Comparison of ENCODE assay signal across 32 cellular contexts in the genomic region with DNA sequence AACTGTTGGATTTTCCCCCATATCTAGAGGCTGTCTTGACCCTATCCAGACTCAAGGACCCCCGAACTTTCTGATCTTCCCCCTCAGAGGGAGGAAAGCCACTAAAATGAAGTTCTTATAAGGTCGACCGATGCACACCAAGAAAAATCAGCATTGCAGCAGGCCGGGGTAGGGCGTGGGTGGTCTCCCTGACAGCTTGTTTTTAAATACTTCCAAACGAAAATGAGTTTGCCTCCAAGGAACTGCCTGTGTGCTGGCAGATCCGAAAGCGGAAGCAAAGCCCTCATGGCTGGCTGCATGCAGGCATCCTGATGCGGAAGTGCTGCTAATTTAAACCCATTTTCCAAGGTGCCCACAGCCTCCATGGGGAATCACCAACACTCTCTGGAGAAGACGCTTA.
"Had no signal": no experiment of that assay in that cellular context is flagged by ENCODE, and none has a peak within 500 bp of the region (broad histone marks: within the 10 kb centered on the region; RNA-seq: fewer than 3 reads in every experiment).

No MANE protein-coding gene starts in this region.

- H3K27me3 Mint-ChIP-seq: activated CD4-positive, alpha-beta T cell treated with anti-CD3 and anti-CD28 coated beads, Interleukin-2, amount 10 ng/mL, durations not matched to agents 24 days and 14 days; activated CD8-positive, alpha-beta memory T cell treated with anti-CD3 and anti-CD28 coated beads, Interleukin-2, amount 10 ng/mL, durations not matched to agents 7 days and 5 days; activated naive CD4-positive, alpha-beta T cell treated with anti-CD3 and anti-CD28 coated beads, Interleukin-2, amount 10 ng/mL, durations not matched to agents 7 days and 5 days; dendritic cell treated with granulocyte-macrophage colony-stimulating factor and Interleukin-4, amounts not matched to agents 40 ng/mL and 50 ng/mL, for 4 days had no signal

- H3K36me3 Mint-ChIP-seq: activated CD4-positive, alpha-beta memory T cell treated with anti-CD3 and anti-CD28 coated beads for 36 hours; activated CD8-positive, alpha-beta memory T cell treated with anti-CD3 and anti-CD28 coated beads, Interleukin-2, amount 10 ng/mL, durations not matched to agents 7 days and 5 days; activated naive CD4-positive, alpha-beta T cell treated with anti-CD3 and anti-CD28 coated beads, Interleukin-2, amount 10 ng/mL, durations not matched to agents 7 days and 5 days; activated naive CD8-positive, alpha-beta T cell had no signal

- H3K4me1 ChIP-seq: esophagus muscularis mucosa, foreskin keratinocyte, gastrocnemius medialis, heart right ventricle had no signal

- H3K9me3 ChIP-seq: esophagus muscularis mucosa, gastrocnemius medialis, heart right ventricle had no signal

- H3K27ac Mint-ChIP-seq: activated CD4-positive, alpha-beta memory T cell treated with anti-CD3 and anti-CD28 coated beads for 36 hours; activated CD4-positive, alpha-beta T cell treated with anti-CD3 and anti-CD28 coated beads for 36 hours; activated CD4-positive, alpha-beta T cell treated with anti-CD3 and anti-CD28 coated beads, Interleukin-2, amount 10 ng/mL, durations not matched to agents 24 days and 14 days; activated CD8-positive, alpha-beta memory T cell treated with anti-CD3 and anti-CD28 coated beads, Interleukin-2, amount 10 ng/mL, durations not matched to agents 7 days and 5 days; activated CD8-positive, alpha-beta T cell treated with anti-CD3 and anti-CD28 coated beads, Interleukin-2, amount 10 ng/mL, durations not matched to agents 7 days and 5 days; activated naive CD4-positive, alpha-beta T cell treated with anti-CD3 and anti-CD28 coated beads, Interleukin-2, amount 10 ng/mL, durations not matched to agents 7 days and 5 days; activated naive CD8-positive, alpha-beta T cell; activated T-helper 1 cell treated with anti-CD3 and anti-CD28 coated beads, Interleukin-12 subunit alpha, Interleukin-12 subunit beta, Interleukin-2, Interleukin-4 antibody, amounts not matched to agents 30 ng/mL and 10 ng/mL and 1 ng/mL, durations not matched to agents 14 hours and 24 hours and 36 hours; activated T-helper 2 cell treated with anti-CD3 and anti-CD28 coated beads, Interferon-gamma antibody, Interleukin-2, Interleukin-4, amounts not matched to agents 10 μg/mL and 5 μg/mL and 100 μg/mL, durations not matched to agents 14 hours and 24 hours and 36 hours; dendritic cell treated with granulocyte-macrophage colony-stimulating factor and Interleukin-4, amounts not matched to agents 40 ng/mL and 50 ng/mL, for 4 days; effector memory CD8-positive, alpha-beta T cell; T-helper 17 cell; T-helper 2 cell treated with Interferon-gamma antibody and Interleukin-4, amounts not matched to agents 5 μg/mL and 100 μg/mL, for 36 hours had no signal

- H3K36me3 ChIP-seq: brain microvascular endothelial cell, esophagus muscularis mucosa, gastrocnemius medialis, heart right ventricle had no signal

- ATAC-seq: activated CD4-positive, alpha-beta T cell treated with anti-CD3 and anti-CD28 coated beads for 36 hours; activated CD8-positive, alpha-beta memory T cell treated with anti-CD3 and anti-CD28 coated beads, Interleukin-2, amount 10 ng/mL, durations not matched to agents 7 days and 5 days; activated CD8-positive, alpha-beta T cell treated with anti-CD3 and anti-CD28 coated beads, Interleukin-2, amount 10 ng/mL, durations not matched to agents 7 days and 5 days; effector memory CD8-positive, alpha-beta T cell; foreskin keratinocyte; gastrocnemius medialis; heart right ventricle; T-helper 17 cell had no signal

- H3K4me3 Mint-ChIP-seq: activated CD4-positive, alpha-beta memory T cell treated with anti-CD3 and anti-CD28 coated beads for 36 hours; activated CD4-positive, alpha-beta T cell treated with anti-CD3 and anti-CD28 coated beads for 36 hours; activated CD4-positive, alpha-beta T cell treated with anti-CD3 and anti-CD28 coated beads, Interleukin-2, amount 10 ng/mL, durations not matched to agents 24 days and 14 days; activated CD8-positive, alpha-beta memory T cell treated with anti-CD3 and anti-CD28 coated beads, Interleukin-2, amount 10 ng/mL, durations not matched to agents 7 days and 5 days; activated CD8-positive, alpha-beta T cell treated with anti-CD3 and anti-CD28 coated beads, Interleukin-2, amount 10 ng/mL, durations not matched to agents 7 days and 5 days; activated naive CD4-positive, alpha-beta T cell treated with anti-CD3 and anti-CD28 coated beads, Interleukin-2, amount 10 ng/mL, durations not matched to agents 7 days and 5 days; activated naive CD8-positive, alpha-beta T cell; activated T-helper 1 cell treated with anti-CD3 and anti-CD28 coated beads, Interleukin-12 subunit alpha, Interleukin-12 subunit beta, Interleukin-2, Interleukin-4 antibody, amounts not matched to agents 30 ng/mL and 10 ng/mL and 1 ng/mL, durations not matched to agents 14 hours and 24 hours and 36 hours; central memory CD8-positive, alpha-beta T cell; dendritic cell treated with granulocyte-macrophage colony-stimulating factor and Interleukin-4, amounts not matched to agents 40 ng/mL and 50 ng/mL, for 4 days; effector memory CD8-positive, alpha-beta T cell; T-helper 17 cell; T-helper 2 cell treated with Interferon-gamma antibody and Interleukin-4, amounts not matched to agents 5 μg/mL and 100 μg/mL, for 36 hours had no signal

- H3K4me1 Mint-ChIP-seq: activated CD4-positive, alpha-beta T cell treated with anti-CD3 and anti-CD28 coated beads for 36 hours; activated CD4-positive, alpha-beta T cell treated with anti-CD3 and anti-CD28 coated beads, Interleukin-2, amount 10 ng/mL, durations not matched to agents 24 days and 14 days; activated CD8-positive, alpha-beta memory T cell treated with anti-CD3 and anti-CD28 coated beads, Interleukin-2, amount 10 ng/mL, durations not matched to agents 7 days and 5 days; activated naive CD4-positive, alpha-beta T cell treated with anti-CD3 and anti-CD28 coated beads, Interleukin-2, amount 10 ng/mL, durations not matched to agents 7 days and 5 days; central memory CD8-positive, alpha-beta T cell; T-helper 17 cell had no signal

- H3K9me3 Mint-ChIP-seq: activated CD4-positive, alpha-beta memory T cell treated with anti-CD3 and anti-CD28 coated beads for 36 hours; activated CD4-positive, alpha-beta T cell treated with anti-CD3 and anti-CD28 coated beads, Interleukin-2, amount 10 ng/mL, durations not matched to agents 24 days and 14 days; activated T-helper 1 cell treated with anti-CD3 and anti-CD28 coated beads, Interleukin-12 subunit alpha, Interleukin-12 subunit beta, Interleukin-2, Interleukin-4 antibody, amounts not matched to agents 30 ng/mL and 10 ng/mL and 1 ng/mL, durations not matched to agents 14 hours and 24 hours and 36 hours; activated T-helper 2 cell treated with anti-CD3 and anti-CD28 coated beads, Interferon-gamma antibody, Interleukin-2, Interleukin-4, amounts not matched to agents 10 μg/mL and 5 μg/mL and 100 μg/mL, durations not matched to agents 14 hours and 24 hours and 36 hours; central memory CD8-positive, alpha-beta T cell; dendritic cell treated with granulocyte-macrophage colony-stimulating factor and Interleukin-4, amounts not matched to agents 40 ng/mL and 50 ng/mL, for 4 days; effector memory CD8-positive, alpha-beta T cell had no signal

- H3K27ac ChIP-seq: brain microvascular endothelial cell, coronary artery, esophagus muscularis mucosa, foreskin keratinocyte, gastrocnemius medialis, heart right ventricle, hepatocyte had no signal

- H3K4me3 ChIP-seq: coronary artery, esophagus muscularis mucosa, gastrocnemius medialis, heart right ventricle, hepatocyte had no signal

- DNase-seq: activated CD4-positive, alpha-beta memory T cell treated with anti-CD3 and anti-CD28 coated beads for 36 hours; activated CD4-positive, alpha-beta T cell treated with anti-CD3 and anti-CD28 coated beads for 36 hours; activated CD4-positive, alpha-beta T cell treated with anti-CD3 and anti-CD28 coated beads, Interleukin-2, amount 10 ng/mL, durations not matched to agents 24 days and 14 days; activated CD4-positive, CD25-positive, alpha-beta regulatory T cell; activated CD4-positive, CD25-positive, alpha-beta regulatory T cell treated with anti-CD3 and anti-CD28 coated beads, Interleukin-2, amount 50 U/mL, for 72 hours; activated CD8-positive, alpha-beta memory T cell treated with anti-CD3 and anti-CD28 coated beads, Interleukin-2, amount 10 ng/mL, durations not matched to agents 7 days and 5 days; activated CD8-positive, alpha-beta memory T cell treated with anti-CD3 and anti-CD28 coated beads, Interleukin-2, amount 50 U/mL, for 4 hours; activated CD8-positive, alpha-beta T cell treated with anti-CD3 and anti-CD28 coated beads, Interleukin-2, amount 10 ng/mL, durations not matched to agents 7 days and 5 days; activated effector memory CD4-positive, alpha-beta T cell treated with anti-CD3 and anti-CD28 coated beads, Interleukin-2, amount 50 U/mL, for 16 hours; activated naive CD4-positive, alpha-beta T cell treated with anti-CD3 and anti-CD28 coated beads, Interleukin-2, amount 10 ng/mL, durations not matched to agents 7 days and 5 days; activated T-cell treated with anti-CD3 and anti-CD28 coated beads, Interleukin-2, amount 50 U/mL, for 1 hour; activated T-cell treated with anti-CD3 and anti-CD28 coated beads, Interleukin-2, amount 50 U/mL, for 48 hours; amniotic stem cell; brain microvascular endothelial cell; effector CD4-positive, alpha-beta T cell; effector memory CD8-positive, alpha-beta T cell; erythroblast; foreskin keratinocyte; gastrocnemius medialis; glutamatergic neuron; heart right ventricle; T-helper 17 cell; T1000 had no signal

- H3K27me3 ChIP-seq: brain microvascular endothelial cell, gastrocnemius medialis, hepatocyte had no signal
